ENCODE assay signal across 18 cellular contexts in genomic region chr16:87034317-87034716, GRCh38.
"Had no signal": no experiment of that assay in that cellular context is flagged by ENCODE, and none has a peak within 500 bp of the region (broad histone marks: within the 10 kb centered on the region; RNA-seq: fewer than 3 reads in every experiment).

No MANE protein-coding gene starts in this region.

- H3K36me3 ChIP-seq: esophagus squamous epithelium, gastroesophageal sphincter, left lung, lower lobe of right lung, ovary, stomach had no signal

- ATAC-seq: gastroesophageal sphincter; left lung; lower lobe of right lung; naive thymus-derived CD4-positive, alpha-beta T cell had no signal

- H3K27me3 ChIP-seq: ovary had no signal

- H3K4me3 ChIP-seq: esophagus squamous epithelium, gastroesophageal sphincter, left lung, lower lobe of right lung, ovary, skin epidermis, stomach had no signal

- FAIRE-seq: colon, keratinocyte, urothelium cell line had no signal

- H3K4me1 ChIP-seq: esophagus squamous epithelium, gastroesophageal sphincter, left lung, lower lobe of right lung, stomach had no signal

- H3K9me3 ChIP-seq: esophagus squamous epithelium, gastroesophageal sphincter, left lung, lower lobe of right lung, ovary, stomach had no signal

- DNase-seq: cerebellar nuclear complex; dermis blood vessel endothelial cell; esophagus squamous epithelium; foreskin fibroblast; glutamatergic neuron; left lung; lower lobe of right lung; naive thymus-derived CD4-positive, alpha-beta T cell; stimulated activated CD4-positive, alpha-beta T cell treated with anti-CD3 and anti-CD28 coated beads, Interleukin-12 subunit alpha, Interleukin-12 subunit beta, amount 100 ng/mL, for 4 hours; stimulated activated naive CD4-positive, alpha-beta T cell; stomach; substantia nigra had no signal

- H3K27ac ChIP-seq: esophagus squamous epithelium, gastroesophageal sphincter, left lung, lower lobe of right lung, skin epidermis, stomach had no signal
